ENCODE assay signal across 8 cellular contexts in the genomic region with DNA sequence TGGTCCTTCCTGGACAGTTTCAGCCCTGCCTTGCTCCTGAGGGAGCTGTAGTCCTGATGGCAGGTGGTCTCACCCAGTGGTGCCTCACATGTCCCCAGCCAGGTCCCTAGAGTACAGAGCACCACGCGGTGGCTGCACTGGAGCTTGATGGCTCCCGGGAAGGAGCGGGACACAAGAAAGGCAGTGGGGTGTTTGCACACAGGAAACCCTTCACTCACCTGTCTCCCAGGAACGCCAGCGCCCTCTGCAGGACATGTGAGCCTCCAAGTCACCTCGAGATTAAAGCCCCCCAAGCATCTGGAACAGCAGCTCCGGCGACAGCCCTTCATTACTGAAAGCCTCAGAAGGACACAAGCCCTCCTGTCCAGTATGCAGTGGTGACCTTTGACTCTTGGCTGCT.
A peak's percentile ranks its signal among the peaks of the same experiment; 100 is the strongest.
DNase-seq lines count a peak whose midpoint lies in the region; ATAC-seq and TF ChIP-seq lines count a peak whose summit lies in the region.

No MANE protein-coding gene starts in this region.

- TF ChIP-seq CTCF in LNCAP (IDR thresholded peaks at IDR 0.05) = peak; percentile 44

- no peak for ATAC-seq in HG03457 (IDR thresholded peaks at IDR 0.05; ENCODE audit: unreplicated experiment)
- no peak for ATAC-seq in GM21515 (IDR thresholded peaks at IDR 0.05; ENCODE audit: unreplicated experiment)
- ATAC-seq in stimulated activated naive B cell treated with anti-CD40 and anti-IgM and Interleukin-4, amounts not matched to agents 10 μg/mL and 1 μg/mL and 100 μg/mL, for 72 hours (replicated peaks) = no peak

- peaks cover 4 to 7% of the 10 kb centered on the region in 2 donors for H3K4me1 Mint-ChIP-seq in stimulated activated naive B cell treated with anti-CD40 and anti-IgM and Interleukin-4, amounts not matched to agents 10 μg/mL and 1 μg/mL and 100 μg/mL, for 72 hours

- H3K4me3 Mint-ChIP-seq in stimulated activated naive B cell treated with anti-CD40 and anti-IgM and Interleukin-4, amounts not matched to agents 10 μg/mL and 1 μg/mL and 100 μg/mL, for 72 hours = no peak overlapping the region

- H3K27ac Mint-ChIP-seq in stimulated activated naive B cell treated with anti-CD40 and anti-IgM and Interleukin-4, amounts not matched to agents 10 μg/mL and 1 μg/mL and 100 μg/mL, for 72 hours = no peak overlapping the region

- peak; percentile 44 for DNase-seq in DMS153 (lab: John Stamatoyannopoulos, UW)
- DNase-seq in DMS153 treated with DMSO at 0.1 percent for 48 hours (lab: John Stamatoyannopoulos, UW; ENCODE audit: unreplicated experiment) = no peak
- DNase-seq in activated CD4-positive, alpha-beta T cell treated with anti-CD3 and anti-CD28 coated beads, Interleukin-2, amount 50 U/mL, for 48 hours = peak; percentile 62 to 63
- peak; percentile 3 for DNase-seq in kidney glomerular epithelial cell (lab: John Stamatoyannopoulos, UW)
- no peak for DNase-seq in stimulated activated naive B cell treated with anti-CD40 and anti-IgM and Interleukin-4, amounts not matched to agents 10 μg/mL and 1 μg/mL and 100 μg/mL, for 72 hours

- no peaks in the 10 kb centered on the region for H3K9me3 Mint-ChIP-seq in stimulated activated naive B cell treated with anti-CD40 and anti-IgM and Interleukin-4, amounts not matched to agents 10 μg/mL and 1 μg/mL and 100 μg/mL, for 72 hours

- H3K27me3 Mint-ChIP-seq in stimulated activated naive B cell treated with anti-CD40 and anti-IgM and Interleukin-4, amounts not matched to agents 10 μg/mL and 1 μg/mL and 100 μg/mL, for 72 hours = peaks cover 36 to 59% of the 10 kb centered on the region in 2 donors

- peaks cover 0 to 2% of the 10 kb centered on the region in 2 donors for H3K36me3 Mint-ChIP-seq in stimulated activated naive B cell treated with anti-CD40 and anti-IgM and Interleukin-4, amounts not matched to agents 10 μg/mL and 1 μg/mL and 100 μg/mL, for 72 hours

Comparison
In these comparisons a context has a peak if more than half of its experiments do, and no peak if none do; other contexts are left out.
1. DNase-seq: peak in DMS153 (single experiment), activated CD4-positive, alpha-beta T cell treated with anti-CD3 and anti-CD28 coated beads, Interleukin-2, amount 50 U/mL, for 48 hours (2 of 2) and kidney glomerular epithelial cell (single experiment); none in DMS153 treated with DMSO at 0.1 percent for 48 hours (single experiment) and stimulated activated naive B cell treated with anti-CD40 and anti-IgM and Interleukin-4, amounts not matched to agents 10 μg/mL and 1 μg/mL and 100 μg/mL, for 72 hours (single experiment).